In the genomic region with DNA sequence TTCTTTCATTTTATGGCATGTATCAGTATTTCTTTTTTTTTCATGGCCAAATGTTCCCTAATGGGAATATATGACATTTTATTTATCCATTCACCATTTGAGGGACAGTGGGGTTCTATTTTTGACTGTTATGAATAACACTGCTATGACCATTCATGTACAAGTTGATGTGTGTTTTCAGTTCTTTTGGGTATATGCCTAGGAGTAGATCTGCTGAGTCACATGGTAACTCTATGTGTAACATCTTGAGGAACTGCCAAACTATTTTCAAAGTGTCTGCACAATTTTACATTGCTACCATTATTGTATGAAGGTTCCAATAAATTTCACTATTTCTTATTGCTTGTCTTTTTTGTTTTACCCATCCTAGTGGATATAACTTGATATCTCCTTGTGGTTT, we compare ENCODE assay signal across 16 cellular contexts.
DNase-seq lines count a peak whose midpoint lies in the region; ATAC-seq and TF ChIP-seq lines count a peak whose summit lies in the region.
"Had no signal": no experiment of that assay in that cellular context is flagged by ENCODE, and none has a peak within 500 bp of the region (broad histone marks: within the 10 kb centered on the region; RNA-seq: fewer than 3 reads in every experiment).

No MANE protein-coding gene starts in this region.

- H3K36me3 Mint-ChIP-seq in activated CD4-positive, alpha-beta T cell treated with anti-CD3 and anti-CD28 coated beads, Interleukin-2, amount 10 ng/mL, durations not matched to agents 24 days and 14 days (ENCODE audit: low read depth): no peaks in the 10 kb centered on the region

- H2AFZ ChIP-seq in PC-9: no peak overlapping the region

- intact Hi-C loops in PC-9 (cut with micrococcal nuclease; ENCODE audit: unreplicated experiment) (no loop called here), body of pancreas (cut with DNase I) (no loop called here)
- intact Hi-C loops in activated CD4-positive, alpha-beta T cell treated with anti-CD3 and anti-CD28 coated beads, Interleukin-2, amount 10 ng/mL, durations not matched to agents 24 days and 14 days (cut with micrococcal nuclease): no loop called here

- CTCF ChIA-PET in PC-9 (lab: Charles Lee): no interaction called here

- no peak overlapping the region for H3K27ac Mint-ChIP-seq in activated CD4-positive, alpha-beta T cell treated with anti-CD3 and anti-CD28 coated beads, Interleukin-2, amount 10 ng/mL, durations not matched to agents 24 days and 14 days
- H3K27ac Mint-ChIP-seq: activated T-cell treated with anti-CD3 and anti-CD28 coated beads, Interleukin-2, amount 50 U/mL, for 72 hours; CD4-positive, CD25-positive, alpha-beta regulatory T cell; stimulated activated naive CD8-positive, alpha-beta T cell treated with anti-CD3 and anti-CD28 coated beads, Interleukin-15, Interleukin-2, amounts not matched to agents 100 ng/mL and 50 ng/mL, for 24 hours had no signal

- no peaks in the 10 kb centered on the region for H3K9me3 Mint-ChIP-seq in activated CD4-positive, alpha-beta T cell treated with anti-CD3 and anti-CD28 coated beads, Interleukin-2, amount 10 ng/mL, durations not matched to agents 24 days and 14 days
- H3K9me3 Mint-ChIP-seq: CD4-positive, CD25-positive, alpha-beta regulatory T cell had no signal

- peaks cover 73% of the 10 kb centered on the region for H3K79me2 ChIP-seq in PC-9 (ENCODE audit: low read depth)

- no peaks in the 10 kb centered on the region for H3K4me1 ChIP-seq in PC-9 (replicated peaks; ENCODE audit: insufficient read depth)
- H3K4me1 ChIP-seq in body of pancreas: no peaks in the 10 kb centered on the region

- H3K9me2 ChIP-seq in PC-9 (ENCODE audit: insufficient read depth): no peaks in the 10 kb centered on the region

- no peak for TF ChIP-seq CTCF in PC-9 (conservative IDR thresholded peaks at IDR 0.05)
- TF ChIP-seq CTCF in choroid plexus epithelial cell (conservative IDR thresholded peaks at IDR 0.05; ENCODE audit: low read depth, low read length): no peak
- TF ChIP-seq CTCF in body of pancreas (IDR thresholded peaks at IDR 0.05): no peak

- ATAC-seq in body of pancreas (no peak), HG02642 (IDR thresholded peaks at IDR 0.05; ENCODE audit: poor library complexity, unreplicated experiment) (no peak)
- ATAC-seq: activated T-cell treated with anti-CD3 and anti-CD28 coated beads, Interleukin-2, amount 50 U/mL, for 72 hours had no signal

- no peaks in the 10 kb centered on the region for H3K27me3 Mint-ChIP-seq in activated CD4-positive, alpha-beta T cell treated with anti-CD3 and anti-CD28 coated beads, Interleukin-2, amount 10 ng/mL, durations not matched to agents 24 days and 14 days
- H3K27me3 Mint-ChIP-seq: CD4-positive, CD25-positive, alpha-beta regulatory T cell; naive B cell; stimulated activated naive CD8-positive, alpha-beta T cell treated with anti-CD3 and anti-CD28 coated beads, Interleukin-15, Interleukin-2, amounts not matched to agents 100 ng/mL and 50 ng/mL, for 24 hours had no signal

- H3K27ac ChIP-seq in PC-9 (0 out of 2 replicates have a peak overlapping the region, but pooled peaks have one; percentile 11), body of pancreas (no peak overlapping the region)
- H3K27ac ChIP-seq: esophagus muscularis mucosa had no signal

- peaks cover 44% of the 10 kb centered on the region for H4K20me1 ChIP-seq in PC-9 (ENCODE audit: insufficient read depth)

- H3K4me2 ChIP-seq in PC-9: no peak overlapping the region

- no TSS peak for BruUV-seq in PC-9 (replicated peaks; lab: Mats Ljungman, UMichigan)

- peak; percentile 60 for DNase-seq in ELR (ENCODE audit: low read depth)
- DNase-seq in PC-9: no peak
- DNase-seq in choroid plexus epithelial cell (ENCODE audit: low read depth): peak; percentile 61
- peak; percentile 28 for DNase-seq in myocyte (ENCODE audit: low read depth)
- DNase-seq in body of pancreas: no peak
- DNase-seq in ureter (ENCODE audit: low spot score): no peak
- DNase-seq in activated CD4-positive, alpha-beta T cell treated with anti-CD3 and anti-CD28 coated beads, Interleukin-2, amount 10 ng/mL, durations not matched to agents 24 days and 14 days: no peak
- DNase-seq: activated T-cell treated with anti-CD3 and anti-CD28 coated beads, Interleukin-2, amount 50 U/mL, for 72 hours; CD4-positive, CD25-positive, alpha-beta regulatory T cell; naive B cell; NCI-H1436; NCI-H510A treated with DMSO at 0.1 percent for 48 hours; Right ventricle myocardium superior had no signal

- H3K4me3 ChIP-seq in PC-9 (no peak overlapping the region), choroid plexus epithelial cell (ENCODE audit: low read depth, low read length) (no peak overlapping the region), body of pancreas (no peak overlapping the region)
- H3K4me3 ChIP-seq: esophagus muscularis mucosa had no signal

- no peaks in the 10 kb centered on the region; the same call in 1 of the 2 replicates for H3K9me3 ChIP-seq in PC-9 (ENCODE audit: insufficient read depth, low read depth)
- H3K9me3 ChIP-seq in body of pancreas: no peaks in the 10 kb centered on the region
- H3K9me3 ChIP-seq: esophagus muscularis mucosa had no signal

- no peaks in the 10 kb centered on the region for H3K4me1 Mint-ChIP-seq in activated CD4-positive, alpha-beta T cell treated with anti-CD3 and anti-CD28 coated beads, Interleukin-2, amount 10 ng/mL, durations not matched to agents 24 days and 14 days

- POLR2A ChIA-PET in PC-9 (lab: Charles Lee; ENCODE audit: unreplicated experiment): interaction anchor here (0.8 kb wide), 1 partner anchor 62 kb away, joined by 12 read pairs; no protein-coding TSS in a partner anchor

- H3K27me3 ChIP-seq in PC-9 (ENCODE audit: insufficient read depth, low read depth) (no peaks in the 10 kb centered on the region), body of pancreas (no peaks in the 10 kb centered on the region)
- H3K27me3 ChIP-seq: esophagus muscularis mucosa had no signal

- no peak for TF ChIP-seq POLR2A in body of pancreas (IDR thresholded peaks at IDR 0.05)

- H3K36me3 ChIP-seq in PC-9 (ENCODE audit: low read depth) (peaks cover 7% of the 10 kb centered on the region), body of pancreas (replicated peaks in 1 of 2; ENCODE audit: insufficient read depth in 1 of 2, low read depth in 2 of 2) (no peaks in the 10 kb centered on the region)
- H3K36me3 ChIP-seq: esophagus muscularis mucosa had no signal

- H3F3A ChIP-seq in PC-9 (ENCODE audit: insufficient read depth, low read depth): peaks cover 26% of the 10 kb centered on the region

- H3K4me3 Mint-ChIP-seq in activated CD4-positive, alpha-beta T cell treated with anti-CD3 and anti-CD28 coated beads, Interleukin-2, amount 10 ng/mL, durations not matched to agents 24 days and 14 days: no peak overlapping the region
- H3K4me3 Mint-ChIP-seq: activated T-cell treated with anti-CD3 and anti-CD28 coated beads, Interleukin-2, amount 50 U/mL, for 72 hours; CD4-positive, CD25-positive, alpha-beta regulatory T cell; stimulated activated naive CD8-positive, alpha-beta T cell treated with anti-CD3 and anti-CD28 coated beads, Interleukin-15, Interleukin-2, amounts not matched to agents 100 ng/mL and 50 ng/mL, for 24 hours had no signal

Comparison
In these comparisons a context has a peak if more than half of its experiments do, and no peak if none do; other contexts are left out.
1. DNase-seq: peak in ELR (single experiment), choroid plexus epithelial cell (single experiment) and myocyte (single experiment); none in PC-9 (0 of 2), body of pancreas (0 of 4), ureter (single experiment) and activated CD4-positive, alpha-beta T cell treated with anti-CD3 and anti-CD28 coated beads, Interleukin-2, amount 10 ng/mL, durations not matched to agents 24 days and 14 days (single experiment).